In the genomic region with DNA sequence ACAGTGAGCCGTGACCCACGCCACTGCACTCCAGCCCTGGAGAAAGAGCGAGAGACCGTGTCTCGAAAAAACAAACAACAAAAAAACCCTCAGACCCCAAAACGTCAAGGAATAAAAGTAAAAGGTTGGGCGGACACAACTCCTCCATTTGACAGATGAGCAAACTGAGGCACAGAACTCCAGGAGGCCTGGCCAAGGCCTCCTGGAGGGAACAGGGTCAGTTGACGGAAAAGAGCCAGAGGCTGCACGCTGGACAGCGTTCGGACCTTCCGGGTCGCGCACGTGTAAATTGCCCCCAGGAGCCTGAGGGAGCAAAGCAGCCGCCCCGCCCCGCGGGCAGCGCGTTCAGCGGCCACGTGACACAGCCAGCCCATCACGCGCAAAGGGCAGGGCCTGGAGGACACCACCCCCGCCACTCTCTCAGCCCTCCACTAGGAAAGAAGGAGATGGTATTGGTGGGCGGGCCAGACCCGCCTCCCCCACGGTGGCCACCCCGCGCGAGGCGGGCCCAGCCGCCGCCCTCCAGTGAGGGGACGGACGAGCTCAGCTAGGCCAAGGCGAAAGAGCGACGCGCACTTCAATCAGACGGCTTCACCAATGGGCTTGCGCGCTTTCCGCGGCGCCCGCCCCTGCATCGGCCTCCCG, we compare ENCODE assay signal across 1 cellular context.
TF ChIP-seq lines count a peak whose summit lies in the region.

No MANE protein-coding gene starts in this region.

TF ChIP-seq in K562, 482 proteins besides CTCF, POLR2A, EP300 and RAD21 (continued from another document and continues in another):
- TF ChIP-seq CBX8 (IDR thresholded peaks at IDR 0.05; ENCODE audit: borderline replicate concordance, extremely low read depth, low read depth, low read length, poor library complexity, severe bottlenecking) (no peak), SIN3B (IDR thresholded peaks at IDR 0.05; ENCODE audit: low read depth) (no peak), TCF7L2 (IDR thresholded peaks at IDR 0.05; ENCODE audit: low read depth, low read length) (no peak), HNRNPK (IDR thresholded peaks at IDR 0.05; ENCODE audit: low read depth, low read length, poor library complexity, severe bottlenecking) (no peak), STAT5B (CRISPR knock-in tag; IDR thresholded peaks at IDR 0.05) (no peak), MAFG (tag; conservative IDR thresholded peaks at IDR 0.05) (no peak), RFX7 (CRISPR knock-in tag; IDR thresholded peaks at IDR 0.05) (no peak), VEZF1 (CRISPR knock-in tag; IDR thresholded peaks at IDR 0.05) (no peak), MTA2 (IDR thresholded peaks at IDR 0.05; ENCODE audit: low read depth) (no peak), NCOA2 (IDR thresholded peaks at IDR 0.05; ENCODE audit: partially characterized antibody in 2 of 2) (no peak), ZNF512 (tag; IDR thresholded peaks at IDR 0.05) (no peak), KLF16 (IDR thresholded peaks at IDR 0.05) (no peak), TGIF2 (CRISPR knock-in tag; IDR thresholded peaks at IDR 0.05) (no peak), NFATC3 (IDR thresholded peaks at IDR 0.05) (no peak), SRSF7 (optimal IDR thresholded peaks at IDR 0.05; ENCODE audit: low read depth, low read length) (no peak), SMAD1 (IDR thresholded peaks at IDR 0.05; ENCODE audit: low read depth, low read length, partially characterized antibody) (no peak), ARNT (IDR thresholded peaks at IDR 0.05) (peak; percentile 61 to 87; a peak in 3 of 4 replicates), TAL1 (IDR thresholded peaks at IDR 0.05) (0 out of 2 replicates have a peak, but pooled peaks have one; percentile 16), HEY1 (CRISPR knock-in tag; IDR thresholded peaks at IDR 0.05; ENCODE audit: borderline replicate concordance) (no peak), LARP7 (IDR thresholded peaks at IDR 0.05) (0 out of 2 replicates have a peak, but pooled peaks have one; percentile 48), BRD9 (IDR thresholded peaks at IDR 0.05; ENCODE audit: low read depth, partially characterized antibody) (peak; percentile 64), ELF1 (tag; IDR thresholded peaks at IDR 0.05) (no peak; the same call in none of the 2 replicates), ZNF589 (CRISPR knock-in tag; IDR thresholded peaks at IDR 0.05; ENCODE audit: low read depth) (peak; percentile 51; the same call in 1 of the 2 replicates), YY1 (IDR thresholded peaks at IDR 0.05; ENCODE audit: borderline replicate concordance in 1 of 3, control insufficient read depth in 1 of 3, extremely low read depth in 1 of 3, insufficient read depth in 3 of 3, insufficient read length in 1 of 3, insufficient replicate concordance in 2 of 3, low read depth in 1 of 3, low read length in 2 of 3) (no peak), ARID3A (IDR thresholded peaks at IDR 0.05; ENCODE audit: borderline replicate concordance, low read depth, low read length) (peak; percentile 21; the same call in 1 of the 2 replicates), MBD1 (CRISPR knock-in tag; IDR thresholded peaks at IDR 0.05) (0 out of 2 replicates have a peak, but pooled peaks have one; percentile 48), ZNF431 (CRISPR knock-in tag; IDR thresholded peaks at IDR 0.05) (no peak), TRIM24 (IDR thresholded peaks at IDR 0.05) (peak in 1 of 2 experiments; percentile 67; a peak in 2 of 4 replicates), KLF10 (CRISPR knock-in tag; IDR thresholded peaks at IDR 0.05) (0 out of 2 replicates have a peak, but pooled peaks have one; percentile 39), PHTF2 (CRISPR knock-in tag; IDR thresholded peaks at IDR 0.05) (no peak), XRCC4 (IDR thresholded peaks at IDR 0.05; ENCODE audit: extremely low read depth, insufficient read depth, insufficient read length) (no peak), GTF2B (IDR thresholded peaks at IDR 0.05; ENCODE audit: extremely low read depth, insufficient read length) (no peak), CEBPB (tag; IDR thresholded peaks at IDR 0.05) (no peak), ZNF644 (tag; IDR thresholded peaks at IDR 0.05; ENCODE audit: low read depth) (0 out of 2 replicates have a peak, but pooled peaks have one; percentile 76), PCBP1 (IDR thresholded peaks at IDR 0.05; ENCODE audit: low read depth, low read length, poor library complexity, severe bottlenecking) (no peak), CBX3 (IDR thresholded peaks at IDR 0.05; ENCODE audit: borderline replicate concordance in 1 of 2, low read length in 2 of 2) (no peak; a peak in 1 of 3 replicates), HMG20B (CRISPR knock-in tag; IDR thresholded peaks at IDR 0.05) (no peak), SMARCB1 (IDR thresholded peaks at IDR 0.05; ENCODE audit: insufficient read length, low read depth) (no peak)
- TF ChIP-seq, protein P1, sequence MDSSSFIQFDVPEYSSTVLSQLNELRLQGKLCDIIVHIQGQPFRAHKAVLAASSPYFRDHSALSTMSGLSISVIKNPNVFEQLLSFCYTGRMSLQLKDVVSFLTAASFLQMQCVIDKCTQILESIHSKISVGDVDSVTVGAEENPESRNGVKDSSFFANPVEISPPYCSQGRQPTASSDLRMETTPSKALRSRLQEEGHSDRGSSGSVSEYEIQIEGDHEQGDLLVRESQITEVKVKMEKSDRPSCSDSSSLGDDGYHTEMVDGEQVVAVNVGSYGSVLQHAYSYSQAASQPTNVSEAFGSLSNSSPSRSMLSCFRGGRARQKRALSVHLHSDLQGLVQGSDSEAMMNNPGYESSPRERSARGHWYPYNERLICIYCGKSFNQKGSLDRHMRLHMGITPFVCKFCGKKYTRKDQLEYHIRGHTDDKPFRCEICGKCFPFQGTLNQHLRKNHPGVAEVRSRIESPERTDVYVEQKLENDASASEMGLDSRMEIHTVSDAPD (CRISPR knock-in tag; IDR thresholded peaks at IDR 0.05): no peak
- TF ChIP-seq, protein P2, sequence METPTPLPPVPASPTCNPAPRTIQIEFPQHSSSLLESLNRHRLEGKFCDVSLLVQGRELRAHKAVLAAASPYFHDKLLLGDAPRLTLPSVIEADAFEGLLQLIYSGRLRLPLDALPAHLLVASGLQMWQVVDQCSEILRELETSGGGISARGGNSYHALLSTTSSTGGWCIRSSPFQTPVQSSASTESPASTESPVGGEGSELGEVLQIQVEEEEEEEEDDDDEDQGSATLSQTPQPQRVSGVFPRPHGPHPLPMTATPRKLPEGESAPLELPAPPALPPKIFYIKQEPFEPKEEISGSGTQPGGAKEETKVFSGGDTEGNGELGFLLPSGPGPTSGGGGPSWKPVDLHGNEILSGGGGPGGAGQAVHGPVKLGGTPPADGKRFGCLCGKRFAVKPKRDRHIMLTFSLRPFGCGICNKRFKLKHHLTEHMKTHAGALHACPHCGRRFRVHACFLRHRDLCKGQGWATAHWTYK (CRISPR knock-in tag; IDR thresholded peaks at IDR 0.05): no peak
- TF ChIP-seq, protein P3, sequence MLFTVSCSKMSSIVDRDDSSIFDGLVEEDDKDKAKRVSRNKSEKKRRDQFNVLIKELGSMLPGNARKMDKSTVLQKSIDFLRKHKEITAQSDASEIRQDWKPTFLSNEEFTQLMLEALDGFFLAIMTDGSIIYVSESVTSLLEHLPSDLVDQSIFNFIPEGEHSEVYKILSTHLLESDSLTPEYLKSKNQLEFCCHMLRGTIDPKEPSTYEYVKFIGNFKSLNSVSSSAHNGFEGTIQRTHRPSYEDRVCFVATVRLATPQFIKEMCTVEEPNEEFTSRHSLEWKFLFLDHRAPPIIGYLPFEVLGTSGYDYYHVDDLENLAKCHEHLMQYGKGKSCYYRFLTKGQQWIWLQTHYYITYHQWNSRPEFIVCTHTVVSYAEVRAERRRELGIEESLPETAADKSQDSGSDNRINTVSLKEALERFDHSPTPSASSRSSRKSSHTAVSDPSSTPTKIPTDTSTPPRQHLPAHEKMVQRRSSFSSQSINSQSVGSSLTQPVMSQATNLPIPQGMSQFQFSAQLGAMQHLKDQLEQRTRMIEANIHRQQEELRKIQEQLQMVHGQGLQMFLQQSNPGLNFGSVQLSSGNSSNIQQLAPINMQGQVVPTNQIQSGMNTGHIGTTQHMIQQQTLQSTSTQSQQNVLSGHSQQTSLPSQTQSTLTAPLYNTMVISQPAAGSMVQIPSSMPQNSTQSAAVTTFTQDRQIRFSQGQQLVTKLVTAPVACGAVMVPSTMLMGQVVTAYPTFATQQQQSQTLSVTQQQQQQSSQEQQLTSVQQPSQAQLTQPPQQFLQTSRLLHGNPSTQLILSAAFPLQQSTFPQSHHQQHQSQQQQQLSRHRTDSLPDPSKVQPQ (CRISPR knock-in tag; IDR thresholded peaks at IDR 0.05; ENCODE audit: borderline replicate concordance): peak; percentile 93; the same call in 1 of the 2 replicates
- TF ChIP-seq, protein P4, sequence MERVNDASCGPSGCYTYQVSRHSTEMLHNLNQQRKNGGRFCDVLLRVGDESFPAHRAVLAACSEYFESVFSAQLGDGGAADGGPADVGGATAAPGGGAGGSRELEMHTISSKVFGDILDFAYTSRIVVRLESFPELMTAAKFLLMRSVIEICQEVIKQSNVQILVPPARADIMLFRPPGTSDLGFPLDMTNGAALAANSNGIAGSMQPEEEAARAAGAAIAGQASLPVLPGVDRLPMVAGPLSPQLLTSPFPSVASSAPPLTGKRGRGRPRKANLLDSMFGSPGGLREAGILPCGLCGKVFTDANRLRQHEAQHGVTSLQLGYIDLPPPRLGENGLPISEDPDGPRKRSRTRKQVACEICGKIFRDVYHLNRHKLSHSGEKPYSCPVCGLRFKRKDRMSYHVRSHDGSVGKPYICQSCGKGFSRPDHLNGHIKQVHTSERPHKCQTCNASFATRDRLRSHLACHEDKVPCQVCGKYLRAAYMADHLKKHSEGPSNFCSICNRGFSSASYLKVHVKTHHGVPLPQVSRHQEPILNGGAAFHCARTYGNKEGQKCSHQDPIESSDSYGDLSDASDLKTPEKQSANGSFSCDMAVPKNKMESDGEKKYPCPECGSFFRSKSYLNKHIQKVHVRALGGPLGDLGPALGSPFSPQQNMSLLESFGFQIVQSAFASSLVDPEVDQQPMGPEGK (CRISPR knock-in tag; IDR thresholded peaks at IDR 0.05; ENCODE audit: borderline replicate concordance): no peak
- TF ChIP-seq, protein P5, sequence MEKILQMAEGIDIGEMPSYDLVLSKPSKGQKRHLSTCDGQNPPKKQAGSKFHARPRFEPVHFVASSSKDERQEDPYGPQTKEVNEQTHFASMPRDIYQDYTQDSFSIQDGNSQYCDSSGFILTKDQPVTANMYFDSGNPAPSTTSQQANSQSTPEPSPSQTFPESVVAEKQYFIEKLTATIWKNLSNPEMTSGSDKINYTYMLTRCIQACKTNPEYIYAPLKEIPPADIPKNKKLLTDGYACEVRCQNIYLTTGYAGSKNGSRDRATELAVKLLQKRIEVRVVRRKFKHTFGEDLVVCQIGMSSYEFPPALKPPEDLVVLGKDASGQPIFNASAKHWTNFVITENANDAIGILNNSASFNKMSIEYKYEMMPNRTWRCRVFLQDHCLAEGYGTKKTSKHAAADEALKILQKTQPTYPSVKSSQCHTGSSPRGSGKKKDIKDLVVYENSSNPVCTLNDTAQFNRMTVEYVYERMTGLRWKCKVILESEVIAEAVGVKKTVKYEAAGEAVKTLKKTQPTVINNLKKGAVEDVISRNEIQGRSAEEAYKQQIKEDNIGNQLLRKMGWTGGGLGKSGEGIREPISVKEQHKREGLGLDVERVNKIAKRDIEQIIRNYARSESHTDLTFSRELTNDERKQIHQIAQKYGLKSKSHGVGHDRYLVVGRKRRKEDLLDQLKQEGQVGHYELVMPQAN (IDR thresholded peaks at IDR 0.05; ENCODE audit: borderline replicate concordance): peak; percentile 92
